ENCODE assay signal across 26 cellular contexts in the genomic region with DNA sequence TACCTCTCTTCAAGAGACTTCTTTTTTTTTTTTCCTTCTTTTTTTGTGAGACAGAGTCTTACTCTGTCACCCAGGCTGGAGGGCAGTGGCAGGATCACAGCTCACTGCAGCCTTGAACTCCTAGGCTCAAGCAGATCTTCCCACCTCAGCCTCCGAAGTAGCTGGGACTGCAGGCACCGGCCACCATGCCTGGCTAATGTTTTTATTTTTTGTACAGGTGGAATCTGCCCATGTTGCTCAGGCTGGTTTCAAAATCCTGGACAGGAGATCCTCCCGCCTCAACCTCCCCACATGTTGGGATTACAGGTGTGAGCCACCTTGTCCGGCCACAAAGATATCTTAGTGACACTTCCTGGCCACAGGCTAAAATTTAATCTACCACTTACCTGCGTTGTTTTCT. TPM values are rescaled to one million over a fixed set of nuclear protein-coding genes. Genes with fewer than 3 reads are reported as not detected.
DNase-seq lines count a peak whose midpoint lies in the region; ATAC-seq, FAIRE-seq and TF ChIP-seq lines count a peak whose summit lies in the region.
"Had no signal": no experiment of that assay in that cellular context is flagged by ENCODE, and none has a peak within 500 bp of the region (broad histone marks: within the 10 kb centered on the region; RNA-seq: fewer than 3 reads in every experiment).

No MANE protein-coding gene starts in this region.

- no peaks in the 10 kb centered on the region for H3K9me3 Mint-ChIP-seq in activated CD8-positive, alpha-beta T cell treated with anti-CD3 and anti-CD28 coated beads, Interleukin-2, amount 10 ng/mL, durations not matched to agents 7 days and 5 days (ENCODE audit: insufficient read depth)
- H3K9me3 Mint-ChIP-seq in activated CD8-positive, alpha-beta T cell treated with anti-CD3 and anti-CD28 coated beads for 36 hours, result no peaks in the 10 kb centered on the region
- H3K9me3 Mint-ChIP-seq: CD4-positive, alpha-beta T cell; CD8-positive, alpha-beta memory T cell; GM23338 had no signal

- H3K4me2 ChIP-seq in A549, result no peak overlapping the region
- H3K4me2 ChIP-seq in mesenchymal stem cell (ENCODE audit: low read length, poor library complexity, severe bottlenecking), result no peak overlapping the region
- H3K4me2 ChIP-seq: BLaER1 treated with 17β-estradiol and CSF1 and Interleukin-3, amounts not matched to agents 10 nM and 100 nM; GM23338 had no signal

- H3K36me3 Mint-ChIP-seq in activated CD8-positive, alpha-beta T cell treated with anti-CD3 and anti-CD28 coated beads, Interleukin-2, amount 10 ng/mL, durations not matched to agents 7 days and 5 days (ENCODE audit: low read depth), result no peaks in the 10 kb centered on the region
- H3K36me3 Mint-ChIP-seq in activated CD8-positive, alpha-beta T cell treated with anti-CD3 and anti-CD28 coated beads for 36 hours (ENCODE audit: low read depth), result no peaks in the 10 kb centered on the region
- H3K36me3 Mint-ChIP-seq: CD14-positive monocyte; CD8-positive, alpha-beta memory T cell had no signal

- H3K4me1 ChIP-seq in A549, result peaks cover 23% of the 10 kb centered on the region
- peaks cover 1% of the 10 kb centered on the region for H3K4me1 ChIP-seq in mesenchymal stem cell (ENCODE audit: control insufficient read depth, insufficient read depth, low read depth, low read length)
- H3K4me1 ChIP-seq: BE2C had no signal

- no peak for ATAC-seq in activated CD8-positive, alpha-beta T cell treated with anti-CD3 and anti-CD28 coated beads, Interleukin-2, amount 10 ng/mL, durations not matched to agents 7 days and 5 days
- no peak for ATAC-seq in activated CD8-positive, alpha-beta T cell treated with anti-CD3 and anti-CD28 coated beads for 36 hours
- no peak for ATAC-seq in A549
- ATAC-seq: GM23338, HCT116 had no signal

- H4K91ac ChIP-seq in mesenchymal stem cell (ENCODE audit: low read length), result no peak overlapping the region

- H3K9me3 ChIP-seq in A549 (no peaks in the 10 kb centered on the region), mesenchymal stem cell (ENCODE audit: control insufficient read depth, low read length) (no peaks in the 10 kb centered on the region)
- H3K9me3 ChIP-seq: BE2C; BLaER1 treated with 17β-estradiol and CSF1 and Interleukin-3, amounts not matched to agents 10 nM and 100 nM had no signal

- no peak overlapping the region for H3K18ac ChIP-seq in mesenchymal stem cell (ENCODE audit: low read depth in 1 of 2, low read length in 2 of 2)

- H3K27ac Mint-ChIP-seq in activated CD8-positive, alpha-beta T cell treated with anti-CD3 and anti-CD28 coated beads, Interleukin-2, amount 10 ng/mL, durations not matched to agents 7 days and 5 days, result peak overlapping the region; percentile 34
- H3K27ac Mint-ChIP-seq in activated CD8-positive, alpha-beta T cell treated with anti-CD3 and anti-CD28 coated beads for 36 hours, result no peak overlapping the region
- H3K27ac Mint-ChIP-seq: CD4-positive, alpha-beta T cell; CD8-positive, alpha-beta memory T cell; GM23338 had no signal

- 85% methylated on average over 5 of the region's 5 CpGs for WGBS in A549 (ENCODE audit: missing lambda C conversion rate)
- 82% methylated on average over 5 of the region's 5 CpGs for WGBS in mesenchymal stem cell

- no peak for DNase-seq in activated CD8-positive, alpha-beta T cell treated with anti-CD3 and anti-CD28 coated beads, Interleukin-2, amount 10 ng/mL, durations not matched to agents 7 days and 5 days
- no peak for DNase-seq in activated CD8-positive, alpha-beta T cell treated with anti-CD3 and anti-CD28 coated beads for 36 hours
- DNase-seq in A549 (ENCODE audit: low read depth in 1 of 2, low spot score in 1 of 2), result no peak
- no peak for DNase-seq in RWPE1 (ENCODE audit: low spot score)
- DNase-seq in mesenchymal stem cell, result no peak
- no peak for DNase-seq in DMS79 (lab: John Stamatoyannopoulos, UW)
- DNase-seq in iPS-NIHi7 (ENCODE audit: extremely low spot score), result no peak
- DNase-seq in NCI-H524 treated with DMSO at 0.1 percent for 48 hours (lab: John Stamatoyannopoulos, UW), result no peak
- DNase-seq: ACHN; AML-193; BE2C; CD4-positive, alpha-beta T cell; CD8-positive, alpha-beta memory T cell; DMS 273 treated with DMSO at 0.1 percent for 48 hours; DMS79 treated with DMSO at 0.1 percent for 48 hours; GF-D8; H9 had no signal

- no peak overlapping the region for H3K9ac ChIP-seq in mesenchymal stem cell (ENCODE audit: low read length)
- H3K9ac ChIP-seq: BLaER1 treated with 17β-estradiol and CSF1 and Interleukin-3, amounts not matched to agents 10 nM and 100 nM had no signal

- no peak for TF ChIP-seq RAD21 in A549 (conservative IDR thresholded peaks at IDR 0.05 in 1 of 2, IDR thresholded peaks at IDR 0.05 in 1 of 2)

- TF ChIP-seq CTCF in activated CD8-positive, alpha-beta T cell treated with anti-CD3 and anti-CD28 coated beads for 36 hours (IDR thresholded peaks at IDR 0.05), result no peak
- TF ChIP-seq CTCF in A549 (IDR thresholded peaks at IDR 0.05), result no peak
- TF ChIP-seq CTCF in RWPE1 (conservative IDR thresholded peaks at IDR 0.05; ENCODE audit: low read depth), result no peak

- H2AK5ac ChIP-seq in mesenchymal stem cell (ENCODE audit: low read length, severe bottlenecking), result no peak overlapping the region

- H3K4me3 ChIP-seq in A549 (no peak overlapping the region), mesenchymal stem cell (ENCODE audit: insufficient read depth in 1 of 2, low read depth in 1 of 2, low read length in 2 of 2) (no peak overlapping the region)
- H3K4me3 ChIP-seq: BLaER1 treated with 17β-estradiol and CSF1 and Interleukin-3, amounts not matched to agents 10 nM and 100 nM; GM23338 had no signal

- no peak for TF ChIP-seq EP300 in A549 (IDR thresholded peaks at IDR 0.05)

- H3K4me3 Mint-ChIP-seq in activated CD8-positive, alpha-beta T cell treated with anti-CD3 and anti-CD28 coated beads, Interleukin-2, amount 10 ng/mL, durations not matched to agents 7 days and 5 days, result no peak overlapping the region
- no peak overlapping the region for H3K4me3 Mint-ChIP-seq in activated CD8-positive, alpha-beta T cell treated with anti-CD3 and anti-CD28 coated beads for 36 hours
- H3K4me3 Mint-ChIP-seq: CD14-positive monocyte; CD4-positive, alpha-beta T cell; CD8-positive, alpha-beta memory T cell; GM23338; H9 had no signal

- peak overlapping the region in 1 of 2 experiments; percentile 69 for H2BK12ac ChIP-seq in mesenchymal stem cell (ENCODE audit: low read length in 2 of 2)

- H3K79me1 ChIP-seq in mesenchymal stem cell (replicated peaks; ENCODE audit: low read length, poor library complexity, severe bottlenecking), result no peaks in the 10 kb centered on the region

- H3K27me3 ChIP-seq in mesenchymal stem cell (ENCODE audit: control insufficient read depth in 1 of 2, insufficient read depth in 1 of 2, low read length in 2 of 2), result no peaks in the 10 kb centered on the region
- H3K27me3 ChIP-seq: BE2C; BLaER1 treated with 17β-estradiol and CSF1 and Interleukin-3, amounts not matched to agents 10 nM and 100 nM had no signal

- H4K8ac ChIP-seq in mesenchymal stem cell (ENCODE audit: low read length), result no peak overlapping the region

- no peaks in the 10 kb centered on the region for H3K36me3 ChIP-seq in mesenchymal stem cell (ENCODE audit: control insufficient read depth in 1 of 2, insufficient read depth in 2 of 2, low read depth in 1 of 2, low read length in 2 of 2)
- H3K36me3 ChIP-seq: BE2C; BLaER1 treated with 17β-estradiol and CSF1 and Interleukin-3, amounts not matched to agents 10 nM and 100 nM had no signal

- POLR2A ChIA-PET in activated CD8-positive, alpha-beta T cell treated with anti-CD3 and anti-CD28 coated beads, Interleukin-2, amount 10 ng/mL, durations not matched to agents 7 days and 5 days (lab: Charles Lee), result no interaction called here
- POLR2A ChIA-PET in activated CD8-positive, alpha-beta T cell treated with anti-CD3 and anti-CD28 coated beads for 36 hours (lab: Charles Lee), result no interaction called here
- POLR2A ChIA-PET in A549 (lab: Yijun Ruan, JAX) (interaction anchor here (0.6 kb wide), 1 partner anchor 20 kb away, joined by 6 read pairs; no protein-coding TSS in a partner anchor), RWPE1 (lab: Yijun Ruan, JAX; ENCODE audit: low non-redundant PET) (no interaction called here)

- no peak overlapping the region for H2AFZ ChIP-seq in mesenchymal stem cell (ENCODE audit: low read depth, low read length)
- H2AFZ ChIP-seq: GM23338 had no signal

- TF ChIP-seq POLR2A in A549 (IDR thresholded peaks at IDR 0.05; ENCODE audit: low read length), result no peak

- H2BK5ac ChIP-seq in mesenchymal stem cell (ENCODE audit: low read depth, low read length, poor library complexity, severe bottlenecking), result no peak overlapping the region

- H3K27me3 Mint-ChIP-seq in activated CD8-positive, alpha-beta T cell treated with anti-CD3 and anti-CD28 coated beads, Interleukin-2, amount 10 ng/mL, durations not matched to agents 7 days and 5 days (ENCODE audit: low read depth), result no peaks in the 10 kb centered on the region
- no peaks in the 10 kb centered on the region for H3K27me3 Mint-ChIP-seq in activated CD8-positive, alpha-beta T cell treated with anti-CD3 and anti-CD28 coated beads for 36 hours
- H3K27me3 Mint-ChIP-seq: CD4-positive, alpha-beta T cell had no signal

- no peak overlapping the region for H3K14ac ChIP-seq in mesenchymal stem cell (ENCODE audit: low read length in 2 of 2)

- no peak overlapping the region for H2BK120ac ChIP-seq in mesenchymal stem cell (ENCODE audit: low read depth, low read length)

- peaks cover 4% of the 10 kb centered on the region for H3K4me1 Mint-ChIP-seq in activated CD8-positive, alpha-beta T cell treated with anti-CD3 and anti-CD28 coated beads, Interleukin-2, amount 10 ng/mL, durations not matched to agents 7 days and 5 days (ENCODE audit: low read depth)
- peaks cover 2% of the 10 kb centered on the region for H3K4me1 Mint-ChIP-seq in activated CD8-positive, alpha-beta T cell treated with anti-CD3 and anti-CD28 coated beads for 36 hours (ENCODE audit: low read depth)

- H3K4ac ChIP-seq in mesenchymal stem cell (ENCODE audit: low read depth in 1 of 2, low read length in 2 of 2), result no peak overlapping the region

- intact Hi-C loops in activated CD8-positive, alpha-beta T cell treated with anti-CD3 and anti-CD28 coated beads for 36 hours (cut with micrococcal nuclease), result loop anchor here (2.0 kb wide), 1 partner anchor 175 kb away; no protein-coding TSS in a partner anchor

- H3K27ac ChIP-seq in A549 (peak overlapping the region; percentile 22 to 76; a peak in 4 of 6 replicates), RWPE1 (peak overlapping the region; percentile 1; the same call in 1 of the 2 replicates), mesenchymal stem cell (ENCODE audit: low read length, poor library complexity, severe bottlenecking) (no peak overlapping the region)
- H3K27ac ChIP-seq: 22Rv1; BLaER1 treated with 17β-estradiol and CSF1 and Interleukin-3, amounts not matched to agents 10 nM and 100 nM had no signal

- H2BK15ac ChIP-seq in mesenchymal stem cell (ENCODE audit: low read depth, poor library complexity, severe bottlenecking), result peak overlapping the region; percentile 80

- no peak for FAIRE-seq in A549 (lab: Jason Lieb, UNC)
- FAIRE-seq: A204.1, D721Med, GM12891, GM18507 had no signal

- H3K23ac ChIP-seq in mesenchymal stem cell (ENCODE audit: low read length in 2 of 2), result no peak overlapping the region

- CTCF ChIA-PET in activated CD8-positive, alpha-beta T cell treated with anti-CD3 and anti-CD28 coated beads, Interleukin-2, amount 10 ng/mL, durations not matched to agents 7 days and 5 days (lab: Charles Lee), result interaction anchor here (0.7 to 4.9 kb wide), 6 partner anchors 28 to 194 kb away, joined by 4 to 110 read pairs (median 20); no protein-coding TSS in a partner anchor
- CTCF ChIA-PET in activated CD8-positive, alpha-beta T cell treated with anti-CD3 and anti-CD28 coated beads for 36 hours (lab: Charles Lee), result interaction anchor here (0.9 to 2.8 kb wide), 6 partner anchors 15 to 192 kb away, joined by 3 to 25 read pairs (median 12); no protein-coding TSS in a partner anchor
- CTCF ChIA-PET in A549 (lab: Yijun Ruan, JAX), result interaction anchor here (0.6 to 7.8 kb wide), 8 partner anchors 15 to 254 kb away, joined by 3 to 145 read pairs (median 38); partner anchors contain the start of genes AGGF1 and F2R
- CTCF ChIA-PET in RWPE1 (lab: Yijun Ruan, JAX), result interaction anchor here (1.2 to 4.0 kb wide), 3 partner anchors 162 to 357 kb away, joined by 3 to 95 read pairs (median 4); no protein-coding TSS in a partner anchor

RNA-seq across cellular contexts. Expression of gene F2RL1, which starts 42.9 kb away (rescaled TPM):
- total RNA-seq in activated CD8-positive, alpha-beta T cell treated with anti-CD3 and anti-CD28 coated beads, Interleukin-2, amount 10 ng/mL, durations not matched to agents 7 days and 5 days, result 1 to 10 TPM; 1.6 to 2.2 TPM
- total RNA-seq in activated CD8-positive, alpha-beta T cell treated with anti-CD3 and anti-CD28 coated beads for 36 hours, result 1 to 10 TPM; 1.8 to 2.2 TPM
- 226 and 328 TPM in 2 replicates for polyA plus RNA-seq in A549 (2011; rRNA removed)
- 44.4 and 70.1 TPM in 2 replicates for polyA plus RNA-seq in A549 (2012; cell fraction: cytosol; rRNA removed)
- polyA plus RNA-seq in A549 (2012; cell fraction: nucleus; rRNA removed), result 25.0 and 35.5 TPM in 2 replicates
- 50.7 to 88.7 TPM (median 73.1 TPM) in 3 replicates for polyA plus RNA-seq in A549 (2017; fragmentation: RNase III; extraction: RNeasy Plus Mini Kit Qiagen cat#74134 plus additional on column Dnase treatment)
- polyA minus RNA-seq in A549 (2011; rRNA and poly(A)+ RNA removed), result 228 and 243 TPM in 2 replicates
- polyA plus RNA-seq in mesenchymal stem cell (2013, experiment 1 of 2), result 51.1 TPM
- 51.8 TPM for polyA plus RNA-seq in mesenchymal stem cell (2013, experiment 2 of 2)

RNA-seq across cellular contexts. Expression of gene F2R, which starts 60.0 kb away (rescaled TPM):
- 1 to 10 TPM; 7.5 to 7.9 TPM for total RNA-seq in activated CD8-positive, alpha-beta T cell treated with anti-CD3 and anti-CD28 coated beads, Interleukin-2, amount 10 ng/mL, durations not matched to agents 7 days and 5 days
- total RNA-seq in activated CD8-positive, alpha-beta T cell treated with anti-CD3 and anti-CD28 coated beads for 36 hours, result 1 to 10 TPM; 2.5 to 3.5 TPM
- 114 and 131 TPM in 2 replicates for polyA plus RNA-seq in A549 (2011; rRNA removed)
- 28.2 and 38.5 TPM in 2 replicates for polyA plus RNA-seq in A549 (2012; cell fraction: cytosol; rRNA removed)
- 21.4 and 25.3 TPM in 2 replicates for polyA plus RNA-seq in A549 (2012; cell fraction: nucleus; rRNA removed)
- polyA plus RNA-seq in A549 (2017; fragmentation: RNase III; extraction: RNeasy Plus Mini Kit Qiagen cat#74134 plus additional on column Dnase treatment), result 19.4 to 30.4 TPM (median 26.3 TPM) in 3 replicates
- 76.1 and 95.1 TPM in 2 replicates for polyA minus RNA-seq in A549 (2011; rRNA and poly(A)+ RNA removed)
- 368 TPM for polyA plus RNA-seq in mesenchymal stem cell (2013, experiment 1 of 2)
- 390 TPM for polyA plus RNA-seq in mesenchymal stem cell (2013, experiment 2 of 2)
